ENCODE assay signal across 2 cellular contexts in the genomic region with DNA sequence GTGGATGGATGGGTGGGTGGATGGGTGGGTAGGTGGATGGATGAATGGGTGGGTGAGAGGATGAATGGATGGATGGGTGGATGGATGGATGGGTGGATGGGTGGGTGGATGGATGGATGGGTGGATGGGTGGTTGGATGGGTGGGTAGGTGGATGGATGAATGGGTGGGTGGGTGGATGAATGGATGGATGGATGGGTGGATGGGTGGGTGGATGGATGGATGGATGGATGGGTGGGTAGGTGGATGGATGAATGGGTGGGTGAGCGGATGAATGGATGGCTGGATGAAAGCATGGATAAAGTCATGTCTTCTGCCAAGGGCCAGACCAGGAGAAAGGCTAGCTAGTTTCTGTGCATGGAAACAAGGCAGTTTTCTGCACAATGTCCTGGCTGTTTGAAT.
TF ChIP-seq lines count a peak whose summit lies in the region.

No MANE protein-coding gene starts in this region.

TF ChIP-seq in HEK293, 187 proteins besides CTCF, POLR2A, EP300 and RAD21:
- TF ChIP-seq EGR2 (tag by site-specific recombination; IDR thresholded peaks at IDR 0.05; ENCODE audit: low read depth) (peak; percentile 97), ZNF366 (tag by site-specific recombination; conservative IDR thresholded peaks at IDR 0.05) (peak; percentile 62), ZFHX2 (tag by site-specific recombination; conservative IDR thresholded peaks at IDR 0.05) (peak; percentile 87)

TF ChIP-seq in K562, 482 proteins besides CTCF, POLR2A, EP300 and RAD21:
- peak; percentile 21 for TF ChIP-seq CREBBP (IDR thresholded peaks at IDR 0.05; ENCODE audit: low read depth, low read length)
